8 cellular contexts compared by ENCODE assay signal in genomic region chr5:41903892-41904799, GRCh38. TPM values are rescaled to one million over a fixed set of nuclear protein-coding genes. Genes with fewer than 3 reads are reported as not detected.
DNase-seq lines count a peak whose midpoint lies in the region; TF ChIP-seq lines count a peak whose summit lies in the region.

A gene with protein sequence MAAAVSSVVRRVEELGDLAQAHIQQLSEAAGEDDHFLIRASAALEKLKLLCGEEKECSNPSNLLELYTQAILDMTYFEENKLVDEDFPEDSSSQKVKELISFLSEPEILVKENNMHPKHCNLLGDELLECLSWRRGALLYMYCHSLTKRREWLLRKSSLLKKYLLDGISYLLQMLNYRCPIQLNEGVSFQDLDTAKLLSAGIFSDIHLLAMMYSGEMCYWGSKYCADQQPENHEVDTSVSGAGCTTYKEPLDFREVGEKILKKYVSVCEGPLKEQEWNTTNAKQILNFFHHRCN (plus strand): TSS chr5:41904344. CDS start chr5:41904368, 24 bp downstream.

- no peaks in the 10 kb centered on the region for H3K9me2 ChIP-seq in MM.1S (replicated peaks; ENCODE audit: insufficient read depth, low read length)

- peaks cover 15% of the 10 kb centered on the region for H3F3A ChIP-seq in MM.1S (ENCODE audit: insufficient read depth, low read length)

- peaks cover 4% of the 10 kb centered on the region for H3K27me3 Mint-ChIP-seq in nephron (ENCODE audit: low read depth)
- peaks cover 15% of the 10 kb centered on the region for H3K27me3 Mint-ChIP-seq in stimulated activated naive CD8-positive, alpha-beta T cell treated with anti-CD3 and anti-CD28 coated beads, Interleukin-15, Interleukin-2, amounts not matched to agents 100 ng/mL and 50 ng/mL, for 24 hours

- H3K79me2 ChIP-seq in MM.1S (ENCODE audit: low read length), result peaks cover 48% of the 10 kb centered on the region

- H3K36me3 ChIP-seq in ES-I3 (ENCODE audit: insufficient read depth, low read length), result peaks cover 3% of the 10 kb centered on the region; the same call in 1 of the 2 replicates
- H3K36me3 ChIP-seq in HAP-1 (replicated peaks), result peaks cover 28% of the 10 kb centered on the region
- peaks cover 13% of the 10 kb centered on the region; the same call in 1 of the 2 replicates for H3K36me3 ChIP-seq in MM.1S (replicated peaks; ENCODE audit: insufficient read depth, low read length)

- peak within 1 kb of the TSS; percentile 85 for H3K9ac ChIP-seq in ES-I3 (ENCODE audit: low read depth, low read length)
- H3K9ac ChIP-seq in MM.1S (ENCODE audit: low read length), result peak within 1 kb of the TSS; percentile 84

- in situ Hi-C loops in HAP-1 (cut with MboI; ENCODE audit: low sequenced_read_pairs), result no loop called here

- peak within 1 kb of the TSS; percentile 68 for H2AFZ ChIP-seq in MM.1S (ENCODE audit: low read length)

- H3K9me3 Mint-ChIP-seq in nephron, result no peaks in the 10 kb centered on the region
- H3K9me3 Mint-ChIP-seq in stimulated activated naive CD8-positive, alpha-beta T cell treated with anti-CD3 and anti-CD28 coated beads, Interleukin-15, Interleukin-2, amounts not matched to agents 100 ng/mL and 50 ng/mL, for 24 hours, result no peaks in the 10 kb centered on the region

- no peaks in the 10 kb centered on the region for H3K27me3 ChIP-seq in HAP-1 (ENCODE audit: low read depth)
- no peaks in the 10 kb centered on the region for H3K27me3 ChIP-seq in MM.1S (replicated peaks; ENCODE audit: insufficient read depth, low read length)

- H3K9me3 ChIP-seq in ES-I3 (ENCODE audit: control insufficient read depth, insufficient read depth, low read length) (no peaks in the 10 kb centered on the region; the same call in 1 of the 2 replicates), HAP-1 (no peaks in the 10 kb centered on the region), MM.1S (replicated peaks; ENCODE audit: insufficient read depth, low read length) (no peaks in the 10 kb centered on the region)

- no peaks in the 10 kb centered on the region for H4K20me1 ChIP-seq in MM.1S (ENCODE audit: insufficient read depth, low read length)

- TF ChIP-seq CTCF in MM.1S (IDR thresholded peaks at IDR 0.05; ENCODE audit: low read length), result no peak
- TF ChIP-seq CTCF in fibroblast of the aortic adventitia (IDR thresholded peaks at IDR 0.05; ENCODE audit: insufficient read depth, low read length), result no peak
- no peak for TF ChIP-seq CTCF in nephron (IDR thresholded peaks at IDR 0.05; ENCODE audit: unreplicated experiment in 3 of 3)

- peak within 1 kb of the TSS; percentile 82 for H3K27ac ChIP-seq in MM.1S (ENCODE audit: low read length)

- H3K4me3 ChIP-seq in HAP-1 (peak within 1 kb of the TSS; percentile 92), MM.1S (ENCODE audit: low read length) (peak within 1 kb of the TSS; percentile 88), fibroblast of the aortic adventitia (ENCODE audit: low read depth, low read length) (peak within 1 kb of the TSS; percentile 86)

- H3K4me2 ChIP-seq in MM.1S (ENCODE audit: low read depth, low read length), result peak within 1 kb of the TSS; percentile 78

- peaks cover 21% of the 10 kb centered on the region for H3K4me1 Mint-ChIP-seq in nephron
- H3K4me1 Mint-ChIP-seq in stimulated activated naive CD8-positive, alpha-beta T cell treated with anti-CD3 and anti-CD28 coated beads, Interleukin-15, Interleukin-2, amounts not matched to agents 100 ng/mL and 50 ng/mL, for 24 hours (ENCODE audit: low read depth), result peaks cover 55% of the 10 kb centered on the region

- DNase-seq in HAP-1 (ENCODE audit: low spot score in 2 of 2) (peak; percentile 98 to 100), MM.1S (peak; percentile 99), SIG-M5 (lab: John Stamatoyannopoulos, UW) (peak; percentile 98), activated gamma-delta T cell (lab: John Stamatoyannopoulos, UW) (peak; percentile 93), fibroblast of the aortic adventitia (ENCODE audit: low read depth) (peak; percentile 100)

- H3K27ac Mint-ChIP-seq in nephron, result peak within 1 kb of the TSS; percentile 88 to 97 (median 91)
- H3K27ac Mint-ChIP-seq in stimulated activated naive CD8-positive, alpha-beta T cell treated with anti-CD3 and anti-CD28 coated beads, Interleukin-15, Interleukin-2, amounts not matched to agents 100 ng/mL and 50 ng/mL, for 24 hours, result peak within 1 kb of the TSS; percentile 94

- H3K4me1 ChIP-seq in ES-I3 (ENCODE audit: insufficient read depth, low read length) (no peaks in the 10 kb centered on the region; the same call in 1 of the 2 replicates), HAP-1 (peaks cover 18% of the 10 kb centered on the region), MM.1S (ENCODE audit: low read length) (peaks cover 24% of the 10 kb centered on the region)

- H3K4me3 Mint-ChIP-seq in nephron, result peak within 1 kb of the TSS; percentile 92 to 99 (median 95)
- peak within 1 kb of the TSS; percentile 90 for H3K4me3 Mint-ChIP-seq in stimulated activated naive CD8-positive, alpha-beta T cell treated with anti-CD3 and anti-CD28 coated beads, Interleukin-15, Interleukin-2, amounts not matched to agents 100 ng/mL and 50 ng/mL, for 24 hours

- H3K36me3 Mint-ChIP-seq in nephron (ENCODE audit: low read depth), result peaks cover 21% of the 10 kb centered on the region
- peaks cover 30% of the 10 kb centered on the region for H3K36me3 Mint-ChIP-seq in stimulated activated naive CD8-positive, alpha-beta T cell treated with anti-CD3 and anti-CD28 coated beads, Interleukin-15, Interleukin-2, amounts not matched to agents 100 ng/mL and 50 ng/mL, for 24 hours (ENCODE audit: low read depth)

RNA-seq across cellular contexts. Expression of the gene that starts here (rescaled TPM):
- total RNA-seq in fibroblast of the aortic adventitia (ENCODE audit: low replicate concordance), result 30.9 and 40.9 TPM in 2 replicates

Comparison
In these comparisons a context has a peak if more than half of its experiments do, and no peak if none do; other contexts are left out.
1. Peak in every context shown above with its lines: DNase-seq, H3K4me3 ChIP-seq and H3K27ac ChIP-seq.